In genomic region chr22:38230108-38230825, GRCh38 we compare ENCODE assay signal across 8 cellular contexts. TPM values are rescaled to one million over a fixed set of nuclear protein-coding genes. Genes with fewer than 3 reads are reported as not detected.
DNase-seq lines count a peak whose midpoint lies in the region; ATAC-seq and TF ChIP-seq lines count a peak whose summit lies in the region.

No MANE protein-coding gene starts in this region.

- peak overlapping the region in 1 of 2 experiments; percentile 40; a peak in 1 of 4 replicates for H4K8ac ChIP-seq in IMR-90 (ENCODE audit: low read depth in 2 of 2, low read length in 2 of 2)

- H3K4me2 ChIP-seq in IMR-90 (ENCODE audit: low read depth, low read length) = no peak overlapping the region

- no peaks in the 10 kb centered on the region for H3K4me1 ChIP-seq in CD4-positive, alpha-beta memory T cell (ENCODE audit: insufficient read depth, low read length)
- H3K4me1 ChIP-seq in IMR-90 (ENCODE audit: control insufficient read depth, insufficient read depth, low read length) (peaks cover 18% of the 10 kb centered on the region), esophagus squamous epithelium (peaks cover 24 to 56% (median 27%) of the 10 kb centered on the region in 3 donors), neutrophil (ENCODE audit: control insufficient read depth in 1 of 2, insufficient read depth in 1 of 2, low read depth in 1 of 2, low read length in 1 of 2) (peaks cover 4 to 12% of the 10 kb centered on the region in 2 experiments)

- H3K23ac ChIP-seq in IMR-90 (ENCODE audit: low read depth, low read length) = no peak overlapping the region

- H3K36me3 ChIP-seq in CD4-positive, alpha-beta memory T cell (ENCODE audit: insufficient read depth, low read length) = peaks cover 20% of the 10 kb centered on the region
- H3K36me3 ChIP-seq in IMR-90 (ENCODE audit: control insufficient read depth, insufficient read depth, low read length) (peaks cover 73% of the 10 kb centered on the region), esophagus squamous epithelium (peaks cover 6 to 84% (median 8%) of the 10 kb centered on the region in 3 donors), neutrophil (peaks cover 91% of the 10 kb centered on the region)

- no peak overlapping the region for H3K4me3 ChIP-seq in CD4-positive, alpha-beta memory T cell (ENCODE audit: low read length in 2 of 2)
- H3K4me3 ChIP-seq in IMR-90 (ENCODE audit: insufficient read depth, low read depth, low read length) (no peak overlapping the region), esophagus squamous epithelium (no peak overlapping the region), neutrophil (ENCODE audit: low read depth in 1 of 2, low read length in 1 of 2) (no peak overlapping the region)

- DNase-seq in CD4-positive, alpha-beta memory T cell = peak; percentile 49 to 68 (median 53)
- DNase-seq in IMR-90 (no peak), esophagus squamous epithelium (lab: John Stamatoyannopoulos, UW) (no peak), NCI-H2029 treated with DMSO at 0.1 percent for 48 hours (lab: John Stamatoyannopoulos, UW) (no peak)
- peak; percentile 40 for DNase-seq in activated CD4-positive, alpha-beta T cell treated with anti-CD3 and anti-CD28 coated beads, Interleukin-2, amount 50 U/mL, for 1 hour

- TF ChIP-seq RAD21 in IMR-90 (IDR thresholded peaks at IDR 0.05; ENCODE audit: low read length) = peak; percentile 32; the same call in 1 of the 2 replicates

- 89% methylated on average over 4 of the region's 15 CpGs; no CpG with 5 or more reads in 1 of the 2 experiments for WGBS in IMR-90 (ENCODE audit: extremely low coverage in 2 of 2, insufficient read length in 1 of 2), 2 experiments
- 19% methylated on average over 5 of the region's 15 CpGs; no CpG with 5 or more reads in 1 of the 2 donors for WGBS in esophagus squamous epithelium, 2 donors

- 0 out of 2 replicates have a peak overlapping the region, but pooled peaks have one; percentile 27 for H2BK120ac ChIP-seq in IMR-90 (ENCODE audit: low read depth, low read length)

- H3K4ac ChIP-seq in IMR-90 (ENCODE audit: low read depth, low read length) = peak overlapping the region; percentile 60

- peaks cover 23% of the 10 kb centered on the region for H3K9me1 ChIP-seq in IMR-90 (ENCODE audit: insufficient read depth, low read length)

- no peak overlapping the region for H2BK5ac ChIP-seq in IMR-90 (ENCODE audit: low read depth, low read length, poor library complexity, severe bottlenecking)

- H3K4me1 Mint-ChIP-seq in CD4-positive, alpha-beta memory T cell = peaks cover 3 to 27% (median 14%) of the 10 kb centered on the region in 4 donors

- CTCF ChIA-PET in CD4-positive, alpha-beta memory T cell (lab: Charles Lee; ENCODE audit: partially characterized antibody) = interaction anchor here (0.7 to 4.1 kb wide), 8 partner anchors 10 to 181 kb away, joined by 3 to 23 read pairs (median 4); partner anchors contain the start of gene PICK1
- CTCF ChIA-PET in IMR-90 (lab: Yijun Ruan, JAX) = no interaction called here

- H3K79me1 ChIP-seq in IMR-90 (ENCODE audit: low read depth in 1 of 2, low read length in 2 of 2) = peaks cover 24 to 81% of the 10 kb centered on the region in 2 experiments

- peak overlapping the region in 6 of 7 donors; percentile 2 to 83 (median 78) for H3K27ac Mint-ChIP-seq in CD4-positive, alpha-beta memory T cell

- no peak overlapping the region for H2AFZ ChIP-seq in IMR-90 (replicated peaks; ENCODE audit: low read length, poor library complexity)

- H3K27me3 Mint-ChIP-seq in CD4-positive, alpha-beta memory T cell = no peaks in the 10 kb centered on the region

- H2AK9ac ChIP-seq in IMR-90 (replicated peaks; ENCODE audit: low read depth, low read length, poor library complexity) = no peak overlapping the region

- H3K9me3 ChIP-seq in CD4-positive, alpha-beta memory T cell (ENCODE audit: control insufficient read depth in 1 of 2, low read length in 2 of 2) = no peaks in the 10 kb centered on the region
- H3K9me3 ChIP-seq in IMR-90 (ENCODE audit: control insufficient read depth, insufficient read depth, low read length) (no peaks in the 10 kb centered on the region), esophagus squamous epithelium (no peaks in the 10 kb centered on the region), neutrophil (no peaks in the 10 kb centered on the region)

- no peaks in the 10 kb centered on the region for H3K27me3 ChIP-seq in CD4-positive, alpha-beta memory T cell (ENCODE audit: insufficient read depth, low read length)
- H3K27me3 ChIP-seq in IMR-90 (ENCODE audit: control insufficient read depth, insufficient read depth, low read length) (no peaks in the 10 kb centered on the region), esophagus squamous epithelium (no peaks in the 10 kb centered on the region), neutrophil (no peaks in the 10 kb centered on the region)

- H3K27ac ChIP-seq in CD4-positive, alpha-beta memory T cell (ENCODE audit: low read depth, low read length) = no peak overlapping the region
- H3K27ac ChIP-seq in IMR-90 (ENCODE audit: insufficient read depth, low read length) (no peak overlapping the region; the same call in 1 of the 2 replicates), esophagus squamous epithelium (peak overlapping the region; percentile 55 to 82 (median 68)), neutrophil (peak overlapping the region; percentile 72)

- peak; percentile 34; the same call in 1 of the 2 replicates for TF ChIP-seq CTCF in IMR-90 (conservative IDR thresholded peaks at IDR 0.05; ENCODE audit: low read depth, low read length)
- peak; percentile 24 to 87 (median 72) for TF ChIP-seq CTCF in esophagus squamous epithelium (IDR thresholded peaks at IDR 0.05)
- no peak for TF ChIP-seq CTCF in neutrophil (IDR thresholded peaks at IDR 0.05)

- POLR2A ChIA-PET in CD4-positive, alpha-beta memory T cell (lab: Charles Lee; ENCODE audit: partially characterized antibody) = interaction anchor here (1.5 to 4.1 kb wide), 2 partner anchors 28 to 178 kb away, joined by 5 to 17 read pairs; partner anchors contain the start of gene MAFF
- POLR2A ChIA-PET in IMR-90 (lab: Charles Lee; ENCODE audit: unreplicated experiment) = no interaction called here

- H2BK15ac ChIP-seq in IMR-90 (ENCODE audit: low read depth, low read length) = no peak overlapping the region

- peak overlapping the region; percentile 74 for H2AK5ac ChIP-seq in IMR-90 (ENCODE audit: low read depth, low read length)

- TF ChIP-seq POLR2A in IMR-90 (IDR thresholded peaks at IDR 0.05; ENCODE audit: low read depth, low read length) (no peak), esophagus squamous epithelium (IDR thresholded peaks at IDR 0.05) (no peak)

- H3K36me3 Mint-ChIP-seq in CD4-positive, alpha-beta memory T cell = peaks cover 28 to 62% of the 10 kb centered on the region in 2 donors

- peak overlapping the region; percentile 40 for H2BK20ac ChIP-seq in IMR-90 (ENCODE audit: low read depth, low read length)

- in situ Hi-C loops in IMR-90 (cut with MboI; ENCODE audit: low sequenced_read_pairs) = no loop called here

- no peak overlapping the region for H4K5ac ChIP-seq in IMR-90 (ENCODE audit: low read depth, low read length)

- no peak overlapping the region for H3K56ac ChIP-seq in IMR-90 (ENCODE audit: extremely low read depth, insufficient read depth, low read length)

- no TSS peak for BruUV-seq in IMR-90 (replicated peaks; lab: Mats Ljungman, UMichigan)

- no peaks in the 10 kb centered on the region for H3K9me3 Mint-ChIP-seq in CD4-positive, alpha-beta memory T cell

- no peak overlapping the region for H3K14ac ChIP-seq in IMR-90 (replicated peaks; ENCODE audit: low read depth, low read length)

- no peak for ATAC-seq in IMR-90 (ENCODE audit: low read depth)
- no peak for ATAC-seq in GM21390 (IDR thresholded peaks at IDR 0.05; ENCODE audit: unreplicated experiment)
- ATAC-seq in GM21367 (IDR thresholded peaks at IDR 0.05; ENCODE audit: unreplicated experiment) = no peak

- no peak overlapping the region for H4K91ac ChIP-seq in IMR-90 (ENCODE audit: insufficient read depth, low read depth, low read length)

- H3K4me3 Mint-ChIP-seq in CD4-positive, alpha-beta memory T cell = peak overlapping the region in 3 of 8 donors; percentile 13 to 39 (median 33)

- intact Hi-C loops in CD4-positive, alpha-beta memory T cell (cut with micrococcal nuclease) = loop anchor here (1.0 kb wide), 3 partner anchors 116 to 178 kb away; partner anchors contain the start of gene PICK1
- intact Hi-C loops in IMR-90 (cut with micrococcal nuclease) = no loop called here
- intact Hi-C loops in esophagus squamous epithelium (cut with DNase I) = no loop called here

- dilution Hi-C loops in IMR-90 (cut with HindIII; ENCODE audit: low sequenced_read_pairs, unreplicated experiment) = no loop called here

- H4K20me1 ChIP-seq in IMR-90 (ENCODE audit: insufficient read depth, low read length) = peaks cover 5% of the 10 kb centered on the region; the same call in 1 of the 2 replicates

- no peak overlapping the region for H3K18ac ChIP-seq in IMR-90 (ENCODE audit: low read depth, low read length)

- H3K9ac ChIP-seq in IMR-90 (ENCODE audit: low read depth, low read length) = no peak overlapping the region

TF ChIP-seq in IMR-90, 13 proteins besides CTCF, POLR2A, EP300 and RAD21 (continues in another document):
- TF ChIP-seq MXI1 (IDR thresholded peaks at IDR 0.05; ENCODE audit: borderline replicate concordance, low read depth, low read length) (no peak), NFE2L2 (IDR thresholded peaks at IDR 0.05; ENCODE audit: low read depth, low read length) (no peak), MAFK (IDR thresholded peaks at IDR 0.05; ENCODE audit: low read depth, low read length) (no peak)

RNA-seq across cellular contexts. Expression of gene MAFF, which starts 28.5 kb away (rescaled TPM):
- total RNA-seq in CD4-positive, alpha-beta memory T cell = 1 to 10 TPM; 6.8 TPM
- polyA plus RNA-seq in CD4-positive, alpha-beta memory T cell = 1 to 10 TPM; 3.3 to 3.5 TPM
- 18.3 and 24.2 TPM in 2 replicates for total RNA-seq in IMR-90 (2012; rRNA removed)
- polyA plus RNA-seq in IMR-90 (2012; rRNA removed) = 25.9 and 29.5 TPM in 2 replicates
- 31.9 and 44.3 TPM in 2 replicates for polyA plus RNA-seq in IMR-90 (2012; cell fraction: cytosol; rRNA removed)
- polyA plus RNA-seq in IMR-90 (2012; cell fraction: nucleus; rRNA removed; ENCODE audit: low replicate concordance) = 60.3 and 64.4 TPM in 2 replicates
- 10 to 100 TPM; 19.4 to 51.6 (median 40.5) TPM for total RNA-seq in esophagus squamous epithelium

RNA-seq across cellular contexts. Expression of gene TMEM184B, which starts 42.5 kb away (rescaled TPM):
- total RNA-seq in CD4-positive, alpha-beta memory T cell = 10 to 100 TPM; 35.7 to 36.6 TPM
- polyA plus RNA-seq in CD4-positive, alpha-beta memory T cell = 10 to 100 TPM in 1 of 2 donors, 1 to 10 TPM in 1; 9.0 to 23.8 TPM
- total RNA-seq in IMR-90 (2012; rRNA removed) (9.1 and 9.2 TPM in 2 replicates), esophagus squamous epithelium (10 to 100 TPM; 22.5 to 55.1 (median 28.3) TPM)
- polyA plus RNA-seq in IMR-90 (2012; rRNA removed) = 81.1 and 87.5 TPM in 2 replicates
- polyA plus RNA-seq in IMR-90 (2012; cell fraction: cytosol; rRNA removed) = 40.0 and 98.4 TPM in 2 replicates
- 132 and 272 TPM in 2 replicates for polyA plus RNA-seq in IMR-90 (2012; cell fraction: nucleus; rRNA removed; ENCODE audit: low replicate concordance)

RNA-seq across cellular contexts. Expression of gene PLA2G6, which starts 48.6 kb away (rescaled TPM):
- total RNA-seq in CD4-positive, alpha-beta memory T cell = 100 to 1,000 TPM; 228 to 238 TPM
- polyA plus RNA-seq in CD4-positive, alpha-beta memory T cell = 1 to 10 TPM; 1.1 to 4.7 TPM
- 3.9 and 6.1 TPM in 2 replicates for total RNA-seq in IMR-90 (2012; rRNA removed)
- polyA plus RNA-seq in IMR-90 (2012; rRNA removed) = 10.3 TPM in 2 replicates
- polyA plus RNA-seq in IMR-90 (2012; cell fraction: cytosol; rRNA removed) = 2.1 and 4.1 TPM in 2 replicates
- 109 and 145 TPM in 2 replicates for polyA plus RNA-seq in IMR-90 (2012; cell fraction: nucleus; rRNA removed; ENCODE audit: low replicate concordance)
- total RNA-seq in esophagus squamous epithelium = 10 to 100 TPM; 12.9 to 24.2 (median 14.2) TPM

Comparison
In these comparisons a context has a peak if more than half of its experiments do, and no peak if none do; other contexts are left out.
1. DNase-seq: peak in CD4-positive, alpha-beta memory T cell (5 of 5) and activated CD4-positive, alpha-beta T cell treated with anti-CD3 and anti-CD28 coated beads, Interleukin-2, amount 50 U/mL, for 1 hour (single experiment); none in IMR-90 (single experiment), esophagus squamous epithelium (single experiment) and NCI-H2029 treated with DMSO at 0.1 percent for 48 hours (single experiment).
2. H3K27ac ChIP-seq: peak in esophagus squamous epithelium (4 of 4) and neutrophil (single experiment); none in CD4-positive, alpha-beta memory T cell (single experiment) and IMR-90 (single experiment).
3. RNA of gene PLA2G6, which starts 48.6 kb away (total RNA-seq): 228 to 238 TPM in CD4-positive, alpha-beta memory T cell; 12.9 to 24.2 TPM in esophagus squamous epithelium and 3.9 to 6.1 TPM in IMR-90; every median in the first group is over 4 times any median in the second.